Comparison of ENCODE assay signal across 10 cellular contexts in genomic region chr5:122726990-122727616, GRCh38. TPM values are rescaled to one million over a fixed set of nuclear protein-coding genes. Genes with fewer than 3 reads are reported as not detected.
DNase-seq lines count a peak whose midpoint lies in the region; ATAC-seq and TF ChIP-seq lines count a peak whose summit lies in the region.
"Had no signal": no experiment of that assay in that cellular context is flagged by ENCODE, and none has a peak within 500 bp of the region (broad histone marks: within the 10 kb centered on the region; RNA-seq: fewer than 3 reads in every experiment).

No MANE protein-coding gene starts in this region.

- H3K9me3 ChIP-seq in right cardiac atrium (ENCODE audit: control insufficient read depth, low read length), result no peaks in the 10 kb centered on the region
- no peaks in the 10 kb centered on the region for H3K9me3 ChIP-seq in prostate gland

- WGBS in right cardiac atrium, result 50% methylated on average over 5 of the region's 5 CpGs
- 88% methylated on average over 5 of the region's 5 CpGs for WGBS in prostate gland

- no peaks in the 10 kb centered on the region for H3K27me3 ChIP-seq in right cardiac atrium (ENCODE audit: control insufficient read depth, insufficient read depth)
- H3K27me3 ChIP-seq in prostate gland (replicated peaks; ENCODE audit: insufficient read depth), result no peaks in the 10 kb centered on the region

- TF ChIP-seq CTCF in AG09319 (IDR thresholded peaks at IDR 0.05; ENCODE audit: low read depth, low read length), result no peak
- no peak for TF ChIP-seq CTCF in prostate gland (IDR thresholded peaks at IDR 0.05)

- TF ChIP-seq POLR2A in prostate gland (IDR thresholded peaks at IDR 0.05), result no peak

- no peak overlapping the region for H3K4me3 ChIP-seq in right cardiac atrium (ENCODE audit: low read length)
- no peak overlapping the region for H3K4me3 ChIP-seq in prostate gland

- peak overlapping the region; percentile 11 for H3K27ac ChIP-seq in epithelial cell of prostate
- H3K27ac ChIP-seq in right cardiac atrium (ENCODE audit: low read length), result no peak overlapping the region
- no peak overlapping the region for H3K27ac ChIP-seq in prostate gland

- H3K4me1 ChIP-seq in right cardiac atrium (ENCODE audit: control insufficient read depth, insufficient read depth, low read length) (no peaks in the 10 kb centered on the region), prostate gland (replicated peaks) (no peaks in the 10 kb centered on the region)

- DNase-seq in AG09319 (ENCODE audit: extremely low read depth, low read depth) (peak; percentile 7), epithelial cell of prostate (ENCODE audit: low read depth, low spot score) (no peak), anterior cingulate cortex (lab: John Stamatoyannopoulos, UW) (no peak), NCI-H2196 treated with DMSO at 0.1 percent for 48 hours (lab: John Stamatoyannopoulos, UW; ENCODE audit: unreplicated experiment) (no peak), right cardiac atrium (no peak), prostate gland (ENCODE audit: low spot score) (no peak)
- DNase-seq: activated naive CD8-positive, alpha-beta T cell treated with anti-CD3 and anti-CD28 coated beads, Interleukin-2, amount 10 ng/mL, durations not matched to agents 7 days and 5 days had no signal

- intact Hi-C loops in right cardiac atrium (cut with DNase I), result no loop called here
- intact Hi-C loops in prostate gland (cut with DNase I), result no loop called here

- ATAC-seq in GM21367 (IDR thresholded peaks at IDR 0.05; ENCODE audit: unreplicated experiment), result peak; percentile 35
- peak; percentile 36 for ATAC-seq in HG03520 (IDR thresholded peaks at IDR 0.05; ENCODE audit: unreplicated experiment)
- no peak for ATAC-seq in right cardiac atrium
- ATAC-seq: left lobe of liver had no signal

- H3K36me3 ChIP-seq in prostate gland, result no peaks in the 10 kb centered on the region

RNA-seq across cellular contexts. Expression of gene SNX2, which starts 47.8 kb away (rescaled TPM):
- total RNA-seq in right cardiac atrium (10 to 100 TPM; 42.3 to 47.4 (median 45.1) TPM), prostate gland (10 to 100 TPM; 50.6 to 63.7 TPM)
- polyA plus RNA-seq in right cardiac atrium, result 27.8 TPM

Comparison
In these comparisons a context has a peak if more than half of its experiments do, and no peak if none do; other contexts are left out.
1. ATAC-seq: peak in GM21367 (single experiment) and HG03520 (single experiment); none in right cardiac atrium (0 of 2).